In genomic region chr6:54916858-54917257, GRCh38 we compare ENCODE assay signal across 17 cellular contexts.
DNase-seq lines count a peak whose midpoint lies in the region; ATAC-seq, FAIRE-seq and TF ChIP-seq lines count a peak whose summit lies in the region.
"Had no signal": no experiment of that assay in that cellular context is flagged by ENCODE, and none has a peak within 500 bp of the region (broad histone marks: within the 10 kb centered on the region; RNA-seq: fewer than 3 reads in every experiment).

No MANE protein-coding gene starts in this region.

- H3K4me1 Mint-ChIP-seq in activated CD4-positive, alpha-beta T cell treated with anti-CD3 and anti-CD28 coated beads for 36 hours = no peaks in the 10 kb centered on the region
- no peaks in the 10 kb centered on the region for H3K4me1 Mint-ChIP-seq in stimulated activated effector memory CD8-positive, alpha-beta T cell treated with anti-CD3 and anti-CD28 coated beads, Interleukin-12 subunit alpha, Interleukin-12 subunit beta, amount 100 ng/mL, for 72 hours

- POLR2A ChIA-PET in activated CD4-positive, alpha-beta T cell treated with anti-CD3 and anti-CD28 coated beads for 36 hours (lab: Charles Lee) = no interaction called here

- no peak for FAIRE-seq in kidney (lab: Jason Lieb, UNC)

- DNase-seq in DMS53 (lab: John Stamatoyannopoulos, UW) = peak; percentile 83
- peak; percentile 42 for DNase-seq in HS-5 (ENCODE audit: low read depth)
- DNase-seq in RPMI7951 (ENCODE audit: low read depth) = peak; percentile 3
- peak; percentile 81 for DNase-seq in kidney tubule cell (ENCODE audit: low spot score)
- no peak for DNase-seq in activated CD4-positive, alpha-beta T cell treated with anti-CD3 and anti-CD28 coated beads for 36 hours
- DNase-seq in DMS 273 (lab: John Stamatoyannopoulos, UW; ENCODE audit: unreplicated experiment) = no peak
- DNase-seq in kidney = no peak
- DNase-seq in stimulated activated effector memory CD8-positive, alpha-beta T cell treated with anti-CD3 and anti-CD28 coated beads, Interleukin-12 subunit alpha, Interleukin-12 subunit beta, amount 100 ng/mL, for 72 hours (ENCODE audit: low spot score in 2 of 2) = no peak
- DNase-seq: activated gamma-delta T cell, anterior cingulate cortex, colonic mucosa, erythroblast, GDM1, heart left ventricle, ovary had no signal

- no peak overlapping the region for H3K27ac Mint-ChIP-seq in activated CD4-positive, alpha-beta T cell treated with anti-CD3 and anti-CD28 coated beads for 36 hours
- H3K27ac Mint-ChIP-seq in stimulated activated effector memory CD8-positive, alpha-beta T cell treated with anti-CD3 and anti-CD28 coated beads, Interleukin-12 subunit alpha, Interleukin-12 subunit beta, amount 100 ng/mL, for 72 hours = no peak overlapping the region
- H3K27ac Mint-ChIP-seq: stimulated activated naive CD8-positive, alpha-beta T cell treated with anti-CD3 and anti-CD28 coated beads, Interleukin-15, Interleukin-2, amounts not matched to agents 100 ng/mL and 50 ng/mL, for 24 hours had no signal

- no peak for TF ChIP-seq CTCF in kidney (IDR thresholded peaks at IDR 0.05; ENCODE audit: borderline replicate concordance, extremely low read depth, insufficient read depth)

- H3K4me3 ChIP-seq in kidney (ENCODE audit: low read length in 2 of 2) = no peak overlapping the region
- H3K4me3 ChIP-seq: colonic mucosa, heart left ventricle, ovary had no signal

- CTCF ChIA-PET in activated CD4-positive, alpha-beta T cell treated with anti-CD3 and anti-CD28 coated beads for 36 hours (lab: Charles Lee) = interaction anchor here (1.1 kb wide), 1 partner anchor 9 kb away, joined by 3 read pairs; no protein-coding TSS in a partner anchor

- ATAC-seq in activated CD4-positive, alpha-beta T cell treated with anti-CD3 and anti-CD28 coated beads for 36 hours = no peak
- no peak for ATAC-seq in stimulated activated effector memory CD8-positive, alpha-beta T cell treated with anti-CD3 and anti-CD28 coated beads, Interleukin-12 subunit alpha, Interleukin-12 subunit beta, amount 100 ng/mL, for 72 hours
- ATAC-seq: heart left ventricle had no signal

- no peaks in the 10 kb centered on the region for H3K36me3 ChIP-seq in kidney (ENCODE audit: control insufficient read depth in 1 of 2, insufficient read depth in 2 of 2, low read length in 2 of 2)
- H3K36me3 ChIP-seq: colonic mucosa, heart left ventricle, ovary had no signal

- H3K27me3 Mint-ChIP-seq in activated CD4-positive, alpha-beta T cell treated with anti-CD3 and anti-CD28 coated beads for 36 hours = no peaks in the 10 kb centered on the region
- H3K27me3 Mint-ChIP-seq: stimulated activated naive CD8-positive, alpha-beta T cell treated with anti-CD3 and anti-CD28 coated beads, Interleukin-15, Interleukin-2, amounts not matched to agents 100 ng/mL and 50 ng/mL, for 24 hours had no signal

- intact Hi-C loops in activated CD4-positive, alpha-beta T cell treated with anti-CD3 and anti-CD28 coated beads for 36 hours (cut with DNase I, micrococcal nuclease) = no loop called here
- intact Hi-C loops in kidney (cut with DNase I) = no loop called here

- H3K4me1 ChIP-seq in kidney (ENCODE audit: control insufficient read depth in 1 of 2, insufficient read depth in 1 of 2, low read depth in 1 of 2, low read length in 2 of 2) = no peaks in the 10 kb centered on the region
- H3K4me1 ChIP-seq: colonic mucosa, heart left ventricle had no signal

- H3K9me3 Mint-ChIP-seq in activated CD4-positive, alpha-beta T cell treated with anti-CD3 and anti-CD28 coated beads for 36 hours (ENCODE audit: low read depth) = peaks cover 2% of the 10 kb centered on the region
- H3K9me3 Mint-ChIP-seq in stimulated activated effector memory CD8-positive, alpha-beta T cell treated with anti-CD3 and anti-CD28 coated beads, Interleukin-12 subunit alpha, Interleukin-12 subunit beta, amount 100 ng/mL, for 72 hours = peaks cover 14% of the 10 kb centered on the region

- H3K4me3 Mint-ChIP-seq in activated CD4-positive, alpha-beta T cell treated with anti-CD3 and anti-CD28 coated beads for 36 hours = no peak overlapping the region
- no peak overlapping the region for H3K4me3 Mint-ChIP-seq in stimulated activated effector memory CD8-positive, alpha-beta T cell treated with anti-CD3 and anti-CD28 coated beads, Interleukin-12 subunit alpha, Interleukin-12 subunit beta, amount 100 ng/mL, for 72 hours
- H3K4me3 Mint-ChIP-seq: stimulated activated naive CD8-positive, alpha-beta T cell treated with anti-CD3 and anti-CD28 coated beads, Interleukin-15, Interleukin-2, amounts not matched to agents 100 ng/mL and 50 ng/mL, for 24 hours had no signal

- no peak overlapping the region for H3K27ac ChIP-seq in kidney (ENCODE audit: low read depth in 2 of 2, low read length in 2 of 2)
- H3K27ac ChIP-seq: C4-2B, colonic mucosa, heart left ventricle, ovary had no signal

- no peaks in the 10 kb centered on the region for H3K9me3 ChIP-seq in kidney (ENCODE audit: control insufficient read depth in 1 of 2, low read length in 2 of 2)
- H3K9me3 ChIP-seq: colonic mucosa, heart left ventricle, ovary had no signal

- H3K9ac ChIP-seq in kidney (ENCODE audit: low read length in 2 of 2) = no peak overlapping the region

- H3K36me3 Mint-ChIP-seq in activated CD4-positive, alpha-beta T cell treated with anti-CD3 and anti-CD28 coated beads for 36 hours (ENCODE audit: low read depth) = no peaks in the 10 kb centered on the region
- H3K36me3 Mint-ChIP-seq in stimulated activated effector memory CD8-positive, alpha-beta T cell treated with anti-CD3 and anti-CD28 coated beads, Interleukin-12 subunit alpha, Interleukin-12 subunit beta, amount 100 ng/mL, for 72 hours = no peaks in the 10 kb centered on the region

Comparison
In these comparisons a context has a peak if more than half of its experiments do, and no peak if none do; other contexts are left out.
1. DNase-seq: peak in DMS53 (single experiment), HS-5 (single experiment), RPMI7951 (single experiment) and kidney tubule cell (single experiment); none in activated CD4-positive, alpha-beta T cell treated with anti-CD3 and anti-CD28 coated beads for 36 hours (single experiment), DMS 273 (single experiment), kidney (single experiment) and stimulated activated effector memory CD8-positive, alpha-beta T cell treated with anti-CD3 and anti-CD28 coated beads, Interleukin-12 subunit alpha, Interleukin-12 subunit beta, amount 100 ng/mL, for 72 hours (0 of 2).